ENCODE assay signal across 17 cellular contexts in genomic region chr5:141496038-141496437, GRCh38. TPM values are rescaled to one million over a fixed set of nuclear protein-coding genes. Genes with fewer than 3 reads are reported as not detected.
DNase-seq lines count a peak whose midpoint lies in the region; TF ChIP-seq lines count a peak whose summit lies in the region.
"Had no signal": no experiment of that assay in that cellular context is flagged by ENCODE, and none has a peak within 500 bp of the region (broad histone marks: within the 10 kb centered on the region; RNA-seq: fewer than 3 reads in every experiment).

No MANE protein-coding gene starts in this region.

- no peaks in the 10 kb centered on the region for H3K9me2 ChIP-seq in hepatocyte (replicated peaks; ENCODE audit: insufficient read depth)

- H3K4me3 Mint-ChIP-seq in H9 (peak overlapping the region in 1 of 2 experiments; percentile 33; a peak in 2 of 5 replicates), osteocyte (ENCODE audit: unreplicated experiment) (peak overlapping the region; percentile 46)
- H3K4me3 Mint-ChIP-seq: activated T-helper 1 cell treated with anti-CD3 and anti-CD28 coated beads, Interleukin-12 subunit alpha, Interleukin-12 subunit beta, Interleukin-2, Interleukin-4 antibody, amounts not matched to agents 30 ng/mL and 10 ng/mL and 1 ng/mL, durations not matched to agents 14 hours and 24 hours and 36 hours; B cell; stimulated activated naive B cell treated with anti-CD40 and anti-IgM and Interleukin-4, amounts not matched to agents 10 μg/mL and 1 μg/mL and 100 μg/mL, for 72 hours had no signal

- H3T11ph ChIP-seq in H9 (ENCODE audit: low read length), result no peak overlapping the region

- H3K27me3 ChIP-seq in H9 (ENCODE audit: insufficient read depth, low read length) (peaks cover 4% of the 10 kb centered on the region; the same call in 1 of the 2 replicates), hepatocyte (peaks cover 22% of the 10 kb centered on the region)
- H3K27me3 ChIP-seq: adrenal gland, uterus had no signal

- H3K79me1 ChIP-seq in H9 (ENCODE audit: insufficient read depth, low read depth, low read length, poor library complexity, severe bottlenecking), result no peaks in the 10 kb centered on the region

- H3K9me3 ChIP-seq in H9 (ENCODE audit: control insufficient read depth, low read depth, low read length) (no peaks in the 10 kb centered on the region), SK-N-MC (ENCODE audit: low read depth, low read length) (no peaks in the 10 kb centered on the region), hepatocyte (ENCODE audit: low read depth) (no peaks in the 10 kb centered on the region)
- H3K9me3 ChIP-seq: adrenal gland, uterus had no signal

- no peak overlapping the region for H3K9ac ChIP-seq in H9 (ENCODE audit: extremely low read depth, insufficient read length, low read length)
- H3K9ac ChIP-seq in SK-N-MC (ENCODE audit: insufficient read length), result peak overlapping the region; percentile 58

- no peak overlapping the region for H3K56ac ChIP-seq in H9 (ENCODE audit: insufficient read length, low read depth, low read length)

- H2BK15ac ChIP-seq in H9 (ENCODE audit: low read depth, low read length), result no peak overlapping the region

- H2BK20ac ChIP-seq in H9 (ENCODE audit: low read depth, low read length, poor library complexity, severe bottlenecking), result no peak overlapping the region

- no CpG with 5 or more reads among the region's 4 CpGs for WGBS in H9 (ENCODE audit: extremely low coverage, insufficient read length, low lambda C conversion rate)
- WGBS in hepatocyte (ENCODE audit: low lambda C conversion rate, missing lambda C conversion rate), result 21% methylated on average over 4 of the region's 4 CpGs

- H2BK5ac ChIP-seq in H9 (ENCODE audit: insufficient read length, low read length), result no peak overlapping the region

- H4K5ac ChIP-seq in H9 (ENCODE audit: insufficient read length, low read depth, low read length), result no peak overlapping the region

- no peak overlapping the region for H4K8ac ChIP-seq in H9 (replicated peaks; ENCODE audit: insufficient read length, low read depth, low read length)

- no peak overlapping the region for H3K14ac ChIP-seq in H9 (ENCODE audit: insufficient read depth, low read length)

- no peak overlapping the region for H2AFZ ChIP-seq in H9 (ENCODE audit: low read length)
- H2AFZ ChIP-seq in hepatocyte, result no peak overlapping the region

- H2BK120ac ChIP-seq in H9 (ENCODE audit: low read depth, low read length, poor library complexity, severe bottlenecking), result no peak overlapping the region

- no peak overlapping the region for H2AK5ac ChIP-seq in H9 (ENCODE audit: insufficient read length, low read length)

- no peak overlapping the region for H3K4ac ChIP-seq in H9 (ENCODE audit: low read depth, low read length)

- 0 out of 7 replicates have a peak overlapping the region, but pooled peaks of 2 of the 3 experiments have one; percentile 20 to 26 for H3K27ac Mint-ChIP-seq in H9
- peak overlapping the region; percentile 91 for H3K27ac Mint-ChIP-seq in osteocyte (ENCODE audit: unreplicated experiment)
- H3K27ac Mint-ChIP-seq: activated T-helper 1 cell treated with anti-CD3 and anti-CD28 coated beads, Interleukin-12 subunit alpha, Interleukin-12 subunit beta, Interleukin-2, Interleukin-4 antibody, amounts not matched to agents 30 ng/mL and 10 ng/mL and 1 ng/mL, durations not matched to agents 14 hours and 24 hours and 36 hours; B cell; stimulated activated naive B cell treated with anti-CD40 and anti-IgM and Interleukin-4, amounts not matched to agents 10 μg/mL and 1 μg/mL and 100 μg/mL, for 72 hours had no signal

- no peaks in the 10 kb centered on the region for H3K36me3 ChIP-seq in SK-N-MC (ENCODE audit: insufficient read depth, low read length)
- H3K36me3 ChIP-seq in hepatocyte (replicated peaks; ENCODE audit: insufficient read depth, low read depth), result no peaks in the 10 kb centered on the region
- H3K36me3 ChIP-seq: uterus had no signal

- H3K23me2 ChIP-seq in H9 (ENCODE audit: insufficient read length, low read depth, low read length, poor library complexity, severe bottlenecking), result peaks cover 14% of the 10 kb centered on the region

- H2BK12ac ChIP-seq in H9 (ENCODE audit: insufficient read length, low read depth, low read length), result no peak overlapping the region

- H3K79me2 ChIP-seq in H9 (ENCODE audit: insufficient read depth, low read length) (no peaks in the 10 kb centered on the region), hepatocyte (no peaks in the 10 kb centered on the region)

- no peaks in the 10 kb centered on the region for H4K20me1 ChIP-seq in H9 (ENCODE audit: control insufficient read depth, insufficient read depth, insufficient read length)
- no peaks in the 10 kb centered on the region for H4K20me1 ChIP-seq in hepatocyte (ENCODE audit: insufficient read depth, poor library complexity, severe bottlenecking)

- no peak overlapping the region for H3K23ac ChIP-seq in H9 (ENCODE audit: insufficient read length, low read depth, low read length)

- TF ChIP-seq CTCF in H9 (conservative IDR thresholded peaks at IDR 0.05) (no peak), hepatocyte (IDR thresholded peaks at IDR 0.05; ENCODE audit: poor library complexity) (no peak), osteocyte (IDR thresholded peaks at IDR 0.05) (no peak)

- no peak overlapping the region for H4K91ac ChIP-seq in H9 (ENCODE audit: insufficient read length, low read depth, low read length)

- H3K27me3 Mint-ChIP-seq in H9 (ENCODE audit: low read depth), result peaks cover 2% of the 10 kb centered on the region; the same call in 1 of the 2 replicates
- no peaks in the 10 kb centered on the region for H3K27me3 Mint-ChIP-seq in osteocyte (ENCODE audit: unreplicated experiment)

- H3K4me1 ChIP-seq in H9 (ENCODE audit: insufficient read depth, low read length), result peaks cover 14% of the 10 kb centered on the region
- H3K4me1 ChIP-seq in hepatocyte (ENCODE audit: insufficient read depth), result peaks cover 19% of the 10 kb centered on the region
- H3K4me1 ChIP-seq: uterus had no signal

- no peak overlapping the region for H3K18ac ChIP-seq in H9 (ENCODE audit: insufficient read length, low read depth, low read length)

- peaks cover 27 to 28% of the 10 kb centered on the region in 2 experiments for H3K4me1 Mint-ChIP-seq in H9
- H3K4me1 Mint-ChIP-seq in osteocyte (ENCODE audit: unreplicated experiment), result peaks cover 48% of the 10 kb centered on the region

- peak; percentile 77 for DNase-seq in H9
- peak; percentile 88 for DNase-seq in SK-N-MC (ENCODE audit: low read depth, low spot score)
- no peak for DNase-seq in hepatocyte (ENCODE audit: low spot score)
- DNase-seq in osteocyte (ENCODE audit: extremely low spot score, unreplicated experiment), result no peak
- no peak for DNase-seq in NCI-H526 treated with DMSO at 0.1 percent for 48 hours (lab: John Stamatoyannopoulos, UW)
- DNase-seq in OCI-M1 (lab: John Stamatoyannopoulos, UW), result no peak
- no peak for DNase-seq in RPMI8226
- no peak for DNase-seq in C1 segment of cervical spinal cord (lab: John Stamatoyannopoulos, UW)
- DNase-seq: activated CD4-positive, alpha-beta T cell treated with anti-CD3 and anti-CD28 coated beads, Interleukin-2, amount 50 U/mL, for 48 hours; KG1; NCI-H1436 treated with DMSO at 0.1 percent for 48 hours; SHP77; stimulated activated naive B cell treated with anti-CD40 and anti-IgM and Interleukin-4, amounts not matched to agents 10 μg/mL and 1 μg/mL and 100 μg/mL, for 72 hours; uterus had no signal

- H3K4me2 ChIP-seq in H9 (ENCODE audit: insufficient read depth, insufficient read length, low read length), result peak overlapping the region; percentile 2
- no peak overlapping the region for H3K4me2 ChIP-seq in hepatocyte

- H3K36me3 Mint-ChIP-seq in H9 (ENCODE audit: insufficient read depth in 1 of 3, low read depth in 3 of 3) (peaks cover 6 to 11% (median 9%) of the 10 kb centered on the region in 3 experiments; a peak in 5 of 7 replicates), osteocyte (ENCODE audit: unreplicated experiment) (peaks cover 14% of the 10 kb centered on the region)

- H3K4me3 ChIP-seq in SK-N-MC, result peak overlapping the region; percentile 77
- H3K4me3 ChIP-seq in hepatocyte, result no peak overlapping the region
- H3K4me3 ChIP-seq: adrenal gland, uterus had no signal

- no peak overlapping the region for H3K27ac ChIP-seq in H9 (ENCODE audit: insufficient read length, low read depth, low read length)
- H3K27ac ChIP-seq in SK-N-MC, result peak overlapping the region; percentile 97
- H3K27ac ChIP-seq in hepatocyte, result peak overlapping the region; percentile 69
- H3K27ac ChIP-seq: adrenal gland had no signal

- H3K9me3 Mint-ChIP-seq in H9, result no peaks in the 10 kb centered on the region
- no peaks in the 10 kb centered on the region for H3K9me3 Mint-ChIP-seq in osteocyte (ENCODE audit: unreplicated experiment)
- H3K9me3 Mint-ChIP-seq: activated T-helper 1 cell treated with anti-CD3 and anti-CD28 coated beads, Interleukin-12 subunit alpha, Interleukin-12 subunit beta, Interleukin-2, Interleukin-4 antibody, amounts not matched to agents 30 ng/mL and 10 ng/mL and 1 ng/mL, durations not matched to agents 14 hours and 24 hours and 36 hours; stimulated activated naive B cell treated with anti-CD40 and anti-IgM and Interleukin-4, amounts not matched to agents 10 μg/mL and 1 μg/mL and 100 μg/mL, for 72 hours had no signal

RNA-seq across cellular contexts. Expression of gene PCDHGC5, which starts 7.2 kb away (rescaled TPM):
- total RNA-seq in H9 (2021) (0.57 and 0.66 TPM in 2 replicates), hepatocyte (0.92 and 1.1 TPM in 2 replicates), osteocyte (1.4 and 1.9 TPM in 2 replicates)
- polyA plus RNA-seq in hepatocyte, result 0.16 TPM in 1 of 2 replicates, not detected in the other
- total RNA-seq: activated T-helper 1 cell treated with anti-CD3 and anti-CD28 coated beads, Interleukin-12 subunit alpha, Interleukin-12 subunit beta, Interleukin-2, Interleukin-4 antibody, amounts not matched to agents 30 ng/mL and 10 ng/mL and 1 ng/mL, durations not matched to agents 14 hours and 24 hours and 36 hours had no signal

RNA-seq across cellular contexts. Expression of gene PCDHGC4, which starts 11.2 kb away (rescaled TPM):
- total RNA-seq in H9 (2021), result 4.0 and 4.3 TPM in 2 replicates
- total RNA-seq in hepatocyte, result 0.44 and 1.5 TPM in 2 replicates
- polyA plus RNA-seq in hepatocyte, result 0.15 and 0.35 TPM in 2 replicates
- total RNA-seq in osteocyte, result 2.8 and 3.7 TPM in 2 replicates
- total RNA-seq: activated T-helper 1 cell treated with anti-CD3 and anti-CD28 coated beads, Interleukin-12 subunit alpha, Interleukin-12 subunit beta, Interleukin-2, Interleukin-4 antibody, amounts not matched to agents 30 ng/mL and 10 ng/mL and 1 ng/mL, durations not matched to agents 14 hours and 24 hours and 36 hours had no signal

RNA-seq across cellular contexts. Expression of gene PCDHGC3, which starts 20.3 kb away (rescaled TPM):
- total RNA-seq in H9 (2021) (19.8 and 22.6 TPM in 2 replicates), hepatocyte (16.9 and 18.9 TPM in 2 replicates), osteocyte (92.4 and 99.9 TPM in 2 replicates)
- 35.8 and 40.8 TPM in 2 replicates for polyA plus RNA-seq in hepatocyte

Comparison
In these comparisons a context has a peak if more than half of its experiments do, and no peak if none do; other contexts are left out.
1. DNase-seq: peak in H9 (single experiment) and SK-N-MC (single experiment); none in hepatocyte (single experiment), osteocyte (single experiment), NCI-H526 treated with DMSO at 0.1 percent for 48 hours (single experiment), OCI-M1 (single experiment), RPMI8226 (single experiment) and C1 segment of cervical spinal cord (0 of 14).